Comparison of ENCODE assay signal across 10 cellular contexts in genomic region chr9:22158983-22159382, GRCh38.
DNase-seq lines count a peak whose midpoint lies in the region; ATAC-seq and TF ChIP-seq lines count a peak whose summit lies in the region.
"Had no signal": no experiment of that assay in that cellular context is flagged by ENCODE, and none has a peak within 500 bp of the region (broad histone marks: within the 10 kb centered on the region; RNA-seq: fewer than 3 reads in every experiment).

No MANE protein-coding gene starts in this region.

- no peak overlapping the region for H3K4me3 ChIP-seq in psoas muscle

- no peaks in the 10 kb centered on the region for H3K36me3 Mint-ChIP-seq in glutamatergic neuron (ENCODE audit: unreplicated experiment)
- no peaks in the 10 kb centered on the region for H3K36me3 Mint-ChIP-seq in naive thymus-derived CD8-positive, alpha-beta T cell
- H3K36me3 Mint-ChIP-seq: activated naive CD8-positive, alpha-beta T cell treated with anti-CD3 and anti-CD28 coated beads for 36 hours; IgD-negative memory B cell had no signal

- H3K27ac ChIP-seq in foreskin keratinocyte (no peak overlapping the region), psoas muscle (no peak overlapping the region)

- intact Hi-C loops in psoas muscle (cut with DNase I) = no loop called here

- H3K27ac Mint-ChIP-seq in glutamatergic neuron (ENCODE audit: unreplicated experiment) = no peak overlapping the region
- H3K27ac Mint-ChIP-seq in naive thymus-derived CD8-positive, alpha-beta T cell = no peak overlapping the region
- H3K27ac Mint-ChIP-seq: activated naive CD8-positive, alpha-beta T cell treated with anti-CD3 and anti-CD28 coated beads for 36 hours had no signal

- POLR2A ChIA-PET in naive thymus-derived CD8-positive, alpha-beta T cell (lab: Charles Lee) = no interaction called here

- H3K9me3 ChIP-seq in psoas muscle = no peaks in the 10 kb centered on the region

- no peaks in the 10 kb centered on the region for H3K9me3 Mint-ChIP-seq in glutamatergic neuron (ENCODE audit: unreplicated experiment)
- H3K9me3 Mint-ChIP-seq in naive thymus-derived CD8-positive, alpha-beta T cell = no peaks in the 10 kb centered on the region
- H3K9me3 Mint-ChIP-seq: activated naive CD8-positive, alpha-beta T cell treated with anti-CD3 and anti-CD28 coated beads for 36 hours had no signal

- peak; percentile 34 for DNase-seq in GM03348 (ENCODE audit: low spot score)
- peak; percentile 94 for DNase-seq in SIG-M5 treated with dmso at 0.1 percent for 504 hours (lab: John Stamatoyannopoulos, UW; ENCODE audit: unreplicated experiment)
- peak in 1 of 2 donors; percentile 26 for DNase-seq in foreskin keratinocyte
- DNase-seq in psoas muscle = peak in 1 of 2 donors; percentile 23
- no peak for DNase-seq in glutamatergic neuron
- no peak for DNase-seq in naive thymus-derived CD8-positive, alpha-beta T cell
- DNase-seq in activated effector memory CD4-positive, alpha-beta T cell treated with Interleukin-2 at 50 U/mL for 16 hours = no peak
- DNase-seq: activated naive CD8-positive, alpha-beta T cell treated with anti-CD3 and anti-CD28 coated beads for 36 hours had no signal

- H3K4me3 Mint-ChIP-seq in glutamatergic neuron (ENCODE audit: unreplicated experiment) = no peak overlapping the region
- H3K4me3 Mint-ChIP-seq in naive thymus-derived CD8-positive, alpha-beta T cell = no peak overlapping the region
- H3K4me3 Mint-ChIP-seq: activated naive CD8-positive, alpha-beta T cell treated with anti-CD3 and anti-CD28 coated beads for 36 hours had no signal

- H3K27me3 ChIP-seq in foreskin keratinocyte (no peaks in the 10 kb centered on the region), psoas muscle (ENCODE audit: insufficient read depth in 3 of 3, low read length in 2 of 3) (no peaks in the 10 kb centered on the region)

- 33 to 52% (median 42%) methylated on average over 3 of the region's 3 CpGs for WGBS in psoas muscle, 3 donors

- TF ChIP-seq CTCF in foreskin keratinocyte (conservative IDR thresholded peaks at IDR 0.05) = no peak
- no peak for TF ChIP-seq CTCF in psoas muscle (IDR thresholded peaks at IDR 0.05)
- TF ChIP-seq CTCF in glutamatergic neuron (IDR thresholded peaks at IDR 0.05; ENCODE audit: partially characterized antibody, unreplicated experiment) = no peak

- H3K27me3 Mint-ChIP-seq in glutamatergic neuron (ENCODE audit: unreplicated experiment) = no peaks in the 10 kb centered on the region
- H3K27me3 Mint-ChIP-seq in naive thymus-derived CD8-positive, alpha-beta T cell = peaks cover 0 to 4% (median 3%) of the 10 kb centered on the region in 5 donors
- H3K27me3 Mint-ChIP-seq: IgD-negative memory B cell had no signal

- no peaks in the 10 kb centered on the region for H3K4me1 Mint-ChIP-seq in glutamatergic neuron (ENCODE audit: low read depth, unreplicated experiment)
- H3K4me1 Mint-ChIP-seq in naive thymus-derived CD8-positive, alpha-beta T cell = peaks cover 0 to 25% (median 0%) of the 10 kb centered on the region in 4 donors

- H3K36me3 ChIP-seq in psoas muscle (ENCODE audit: insufficient read depth in 1 of 2, low read depth in 1 of 2) = no peaks in the 10 kb centered on the region

- peaks cover 18% of the 10 kb centered on the region for H3K4me1 ChIP-seq in foreskin keratinocyte
- H3K4me1 ChIP-seq in psoas muscle = peaks cover 12% of the 10 kb centered on the region

- ATAC-seq in foreskin keratinocyte (peak; percentile 35), psoas muscle (peak in 3 of 4 donors; percentile 44 to 57 (median 49)), GM18909 (IDR thresholded peaks at IDR 0.05; ENCODE audit: poor library complexity, unreplicated experiment) (no peak)
- ATAC-seq in naive thymus-derived CD8-positive, alpha-beta T cell = no peak

Comparison
In these comparisons a context has a peak if more than half of its experiments do, and no peak if none do; other contexts are left out.
1. DNase-seq: peak in GM03348 (single experiment) and SIG-M5 treated with dmso at 0.1 percent for 504 hours (single experiment); none in glutamatergic neuron (single experiment), naive thymus-derived CD8-positive, alpha-beta T cell (0 of 10) and activated effector memory CD4-positive, alpha-beta T cell treated with Interleukin-2 at 50 U/mL for 16 hours (single experiment).
2. ATAC-seq: peak in foreskin keratinocyte (single experiment) and psoas muscle (3 of 4); none in naive thymus-derived CD8-positive, alpha-beta T cell (0 of 2) and GM18909 (single experiment).